24 cellular contexts compared by ENCODE assay signal in genomic region chr14:104321151-104322130, GRCh38.
DNase-seq lines count a peak whose midpoint lies in the region; ATAC-seq, FAIRE-seq and TF ChIP-seq lines count a peak whose summit lies in the region.
"Had no signal": no experiment of that assay in that cellular context is flagged by ENCODE, and none has a peak within 500 bp of the region (broad histone marks: within the 10 kb centered on the region; RNA-seq: fewer than 3 reads in every experiment).

No MANE protein-coding gene starts in this region.

- DNase-seq in NCI-H748 (lab: John Stamatoyannopoulos, UW; ENCODE audit: unreplicated experiment) (peak; percentile 34), NCI-H748 treated with DMSO at 0.1 percent for 48 hours (lab: John Stamatoyannopoulos, UW) (no peak), heart right ventricle (no peak), mesenteric fat pad (ENCODE audit: low spot score) (peak; percentile 77), suprapubic skin (ENCODE audit: low spot score in 2 of 2) (peak; percentile 48 to 69), GM19239 (ENCODE audit: insufficient read length, low spot score) (no peak), pons (ENCODE audit: low spot score) (no peak), dermis blood vessel endothelial cell (no peak)
- DNase-seq: 8988T; activated CD8-positive, alpha-beta memory T cell treated with anti-CD3 and anti-CD28 coated beads for 24 hours; activated naive CD8-positive, alpha-beta T cell treated with anti-CD3 and anti-CD28 coated beads, Interleukin-2, amount 10 ng/mL, durations not matched to agents 7 days and 5 days; activated T-cell treated with anti-CD3 and anti-CD28 coated beads, Interleukin-2, amount 50 U/mL, for 4 hours; AML-193; DMS79; effector memory CD4-positive, alpha-beta T cell; HFFc6; kidney; NCI-H1048; NCI-H1930 had no signal

- no peak for TF ChIP-seq EP300 in suprapubic skin (IDR thresholded peaks at IDR 0.05)

- peak in 7 of 8 donors; percentile 26 to 72 (median 61) for ATAC-seq in heart right ventricle
- ATAC-seq: activated T-cell treated with anti-CD3 and anti-CD28 coated beads, Interleukin-2, amount 50 U/mL, for 4 hours; naive thymus-derived CD4-positive, alpha-beta T cell; stimulated activated memory B cell treated with anti-CD40 and anti-IgM and Interleukin-4, amounts not matched to agents 10 μg/mL and 1 μg/mL and 100 μg/mL, for 72 hours had no signal

- intact Hi-C loops in heart right ventricle (cut with DNase I): no loop called here

- FAIRE-seq in GM19239 (lab: Jason Lieb, UNC): no peak
- FAIRE-seq: frontal cortex, kidney had no signal

- H3K9me3 ChIP-seq in heart right ventricle (no peaks in the 10 kb centered on the region), suprapubic skin (no peaks in the 10 kb centered on the region)
- H3K9me3 ChIP-seq: esophagus muscularis mucosa had no signal

- peaks cover 0 to 20% (median 6%) of the 10 kb centered on the region in 9 donors for H3K4me1 ChIP-seq in heart right ventricle
- no peaks in the 10 kb centered on the region for H3K4me1 ChIP-seq in suprapubic skin

- H3K36me3 ChIP-seq in heart right ventricle: no peaks in the 10 kb centered on the region
- no peaks in the 10 kb centered on the region for H3K36me3 ChIP-seq in suprapubic skin
- H3K36me3 ChIP-seq: esophagus muscularis mucosa had no signal

- TF ChIP-seq POLR2A in suprapubic skin (IDR thresholded peaks at IDR 0.05): no peak

- H3K4me3 ChIP-seq in heart right ventricle (no peak overlapping the region), suprapubic skin (no peak overlapping the region)
- H3K4me3 ChIP-seq: esophagus muscularis mucosa, skin epidermis had no signal

- H3K27me3 ChIP-seq in heart right ventricle (peaks cover 0 to 25% (median 7%) of the 10 kb centered on the region in 7 donors), suprapubic skin (peaks cover 48% of the 10 kb centered on the region)

- TF ChIP-seq CTCF in heart right ventricle (IDR thresholded peaks at IDR 0.05) (no peak), suprapubic skin (IDR thresholded peaks at IDR 0.05) (no peak)

- WGBS in heart right ventricle, 2 donors: 61 to 62% methylated on average over 31 of the region's 31 CpGs
- 75% methylated on average over 29 of the region's 31 CpGs for WGBS in suprapubic skin

- no peak overlapping the region for H3K27ac ChIP-seq in heart right ventricle
- H3K27ac ChIP-seq in suprapubic skin: no peak overlapping the region
- H3K27ac ChIP-seq: esophagus muscularis mucosa, skin epidermis had no signal

Comparison
In these comparisons a context has a peak if more than half of its experiments do, and no peak if none do; other contexts are left out.
1. DNase-seq: peak in NCI-H748 (single experiment), mesenteric fat pad (single experiment) and suprapubic skin (2 of 2); none in NCI-H748 treated with DMSO at 0.1 percent for 48 hours (single experiment), heart right ventricle (0 of 2), GM19239 (single experiment), pons (single experiment) and dermis blood vessel endothelial cell (single experiment).